1 cellular context compared by ENCODE assay signal in genomic region chr11:126176853-126177470, GRCh38.
TF ChIP-seq lines count a peak whose summit lies in the region.

No MANE protein-coding gene starts in this region.

TF ChIP-seq in HepG2, 621 proteins besides CTCF, POLR2A, EP300 and RAD21 (continued from another document):
- TF ChIP-seq, protein P1, sequence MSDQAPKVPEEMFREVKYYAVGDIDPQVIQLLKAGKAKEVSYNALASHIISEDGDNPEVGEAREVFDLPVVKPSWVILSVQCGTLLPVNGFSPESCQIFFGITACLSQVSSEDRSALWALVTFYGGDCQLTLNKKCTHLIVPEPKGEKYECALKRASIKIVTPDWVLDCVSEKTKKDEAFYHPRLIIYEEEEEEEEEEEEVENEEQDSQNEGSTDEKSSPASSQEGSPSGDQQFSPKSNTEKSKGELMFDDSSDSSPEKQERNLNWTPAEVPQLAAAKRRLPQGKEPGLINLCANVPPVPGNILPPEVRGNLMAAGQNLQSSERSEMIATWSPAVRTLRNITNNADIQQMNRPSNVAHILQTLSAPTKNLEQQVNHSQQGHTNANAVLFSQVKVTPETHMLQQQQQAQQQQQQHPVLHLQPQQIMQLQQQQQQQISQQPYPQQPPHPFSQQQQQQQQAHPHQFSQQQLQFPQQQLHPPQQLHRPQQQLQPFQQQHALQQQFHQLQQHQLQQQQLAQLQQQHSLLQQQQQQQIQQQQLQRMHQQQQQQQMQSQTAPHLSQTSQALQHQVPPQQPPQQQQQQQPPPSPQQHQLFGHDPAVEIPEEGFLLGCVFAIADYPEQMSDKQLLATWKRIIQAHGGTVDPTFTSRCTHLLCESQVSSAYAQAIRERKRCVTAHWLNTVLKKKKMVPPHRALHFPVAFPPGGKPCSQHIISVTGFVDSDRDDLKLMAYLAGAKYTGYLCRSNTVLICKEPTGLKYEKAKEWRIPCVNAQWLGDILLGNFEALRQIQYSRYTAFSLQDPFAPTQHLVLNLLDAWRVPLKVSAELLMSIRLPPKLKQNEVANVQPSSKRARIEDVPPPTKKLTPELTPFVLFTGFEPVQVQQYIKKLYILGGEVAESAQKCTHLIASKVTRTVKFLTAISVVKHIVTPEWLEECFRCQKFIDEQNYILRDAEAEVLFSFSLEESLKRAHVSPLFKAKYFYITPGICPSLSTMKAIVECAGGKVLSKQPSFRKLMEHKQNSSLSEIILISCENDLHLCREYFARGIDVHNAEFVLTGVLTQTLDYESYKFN (CRISPR knock-in tag; conservative IDR thresholded peaks at IDR 0.05): 0 out of 2 replicates have a peak, but pooled peaks have one; percentile 22
- peak; percentile 17; the same call in 1 of the 2 replicates for TF ChIP-seq ARID5B (CRISPR knock-in tag; IDR thresholded peaks at IDR 0.05)
- no peak for TF ChIP-seq ZHX1 (CRISPR knock-in tag; IDR thresholded peaks at IDR 0.05; ENCODE audit: low read depth)
- no peak for TF ChIP-seq ZNF484 (CRISPR knock-in tag; IDR thresholded peaks at IDR 0.05; ENCODE audit: borderline replicate concordance, low read depth)
- TF ChIP-seq ZNF543 (CRISPR knock-in tag; IDR thresholded peaks at IDR 0.05): peak; percentile 96
- TF ChIP-seq ZMYM4 (CRISPR knock-in tag; IDR thresholded peaks at IDR 0.05): peak; percentile 44
- TF ChIP-seq GATAD2A (CRISPR knock-in tag; IDR thresholded peaks at IDR 0.05): 0 out of 2 replicates have a peak, but pooled peaks have one; percentile 11
- TF ChIP-seq NRL (CRISPR knock-in tag; IDR thresholded peaks at IDR 0.05; ENCODE audit: borderline replicate concordance): 0 out of 2 replicates have a peak, but pooled peaks have one; percentile 24
- TF ChIP-seq HNF4A (CRISPR knock-in tag; IDR thresholded peaks at IDR 0.05): peak; percentile 42
